ENCODE assay signal across 8 cellular contexts in the genomic region with DNA sequence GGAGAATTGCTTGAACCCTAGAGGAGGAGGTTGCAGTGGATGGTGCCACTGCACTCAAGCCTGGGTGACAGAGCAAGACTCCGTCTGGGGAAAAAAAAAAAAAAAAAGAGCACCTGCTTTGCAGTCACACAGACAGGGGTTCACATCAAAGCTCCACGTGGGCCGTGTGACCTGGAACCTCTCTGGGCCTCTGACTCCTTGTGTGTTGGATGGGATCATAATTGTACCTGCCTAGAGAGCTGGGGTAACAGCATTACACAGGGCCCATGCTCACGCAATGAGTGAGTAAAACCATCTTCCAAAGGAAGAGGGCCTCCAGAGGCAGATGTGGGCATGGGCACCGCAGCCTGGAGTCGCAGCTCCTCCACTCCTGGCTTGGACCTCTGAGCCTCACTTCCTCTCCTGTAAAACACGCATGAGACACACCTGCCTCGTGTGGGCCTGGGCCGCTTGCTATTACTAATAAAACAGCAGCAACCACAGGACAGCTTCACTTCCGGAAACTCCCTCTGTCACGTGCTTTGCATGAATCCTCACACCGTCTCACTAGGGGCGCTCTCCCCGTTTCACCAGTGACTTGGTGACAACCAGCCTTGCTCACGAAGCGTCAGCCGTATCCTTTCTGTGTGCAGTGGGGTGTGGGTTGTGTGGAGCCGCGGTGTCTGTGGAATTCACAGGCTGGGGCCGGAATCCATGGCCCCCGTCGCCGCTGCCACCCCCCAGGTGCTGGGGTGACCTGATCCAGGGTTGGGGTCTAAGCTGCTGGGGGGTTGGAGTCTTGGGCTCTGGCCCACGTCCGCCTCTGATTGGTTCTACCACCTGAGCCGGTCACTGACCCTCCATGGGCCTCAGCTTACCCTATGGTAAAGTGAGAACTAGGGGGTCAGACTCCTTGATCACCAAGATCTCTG. TPM values are rescaled to one million over a fixed set of nuclear protein-coding genes. Genes with fewer than 3 reads are reported as not detected.
DNase-seq lines count a peak whose midpoint lies in the region; ATAC-seq and TF ChIP-seq lines count a peak whose summit lies in the region.
"Not testable (repeated sequence)": the region's sequence is repeated elsewhere in the genome, so short reads cannot be mapped to it uniquely, and the experiment has no call there.

No MANE protein-coding gene starts in this region.

- H3K36me3 ChIP-seq in OCI-LY1 (ENCODE audit: insufficient read depth, low read length) = not testable (repeated sequence)

- H3K9me2 ChIP-seq in OCI-LY1 (ENCODE audit: low read depth, low read length) = not testable (repeated sequence)

- ATAC-seq in GM21390 (IDR thresholded peaks at IDR 0.05; ENCODE audit: unreplicated experiment) (peak; percentile 94), HG03521 (IDR thresholded peaks at IDR 0.05; ENCODE audit: unreplicated experiment) (peak; percentile 91)

- DNase-seq in EH (ENCODE audit: low read depth) (peak; percentile 72), epithelial cell of prostate (ENCODE audit: low read depth, low spot score) (peak; percentile 63), myocyte (ENCODE audit: low read depth) (peak; percentile 77)
- DNase-seq in activated CD8-positive, alpha-beta memory T cell treated with anti-CD3 and anti-CD28 coated beads, Interleukin-2, amount 50 U/mL, for 1 hour (ENCODE audit: extremely low read depth) = peak; percentile 82
- DNase-seq in stimulated activated CD8-positive, alpha-beta memory T cell treated with anti-CD3 and anti-CD28 coated beads, Interleukin-4, amount 100 ng/mL, for 48 hours = peak; percentile 87

- H2AFZ ChIP-seq in OCI-LY1 (ENCODE audit: low read length) = peak overlapping the region; percentile 26; the same call in 1 of the 2 replicates

- H3F3A ChIP-seq in OCI-LY1 (ENCODE audit: insufficient read depth, low read length) = not testable (repeated sequence)

- H3K4me1 ChIP-seq in OCI-LY1 (ENCODE audit: insufficient read depth, low read length, severe bottlenecking) = peaks cover 14% of the 10 kb centered on the region

- peak overlapping the region; percentile 39; the same call in 1 of the 2 replicates for H3K9ac ChIP-seq in OCI-LY1 (ENCODE audit: low read length)

- H3K79me2 ChIP-seq in OCI-LY1 (ENCODE audit: insufficient read depth, low read length) = not testable (repeated sequence)

- peak overlapping the region; percentile 57 for H3K4me2 ChIP-seq in OCI-LY1 (ENCODE audit: low read length)

- H3K9me3 ChIP-seq in OCI-LY1 (ENCODE audit: low read length) = not testable (repeated sequence)

- not testable (repeated sequence) for H3K27me3 ChIP-seq in OCI-LY1 (ENCODE audit: insufficient read depth, low read length)

- TF ChIP-seq CTCF in OCI-LY1 (IDR thresholded peaks at IDR 0.05; ENCODE audit: low read length) = peak; percentile 85

- not testable (repeated sequence) for H4K20me1 ChIP-seq in OCI-LY1 (ENCODE audit: insufficient read depth, low read length)

- H3K4me3 ChIP-seq in OCI-LY1 (ENCODE audit: low read depth, low read length, poor library complexity, severe bottlenecking) = peak overlapping the region; percentile 46

- H3K27ac ChIP-seq in OCI-LY1 (ENCODE audit: low read depth, low read length, poor library complexity, severe bottlenecking) (peak overlapping the region; percentile 63), epithelial cell of prostate (peak overlapping the region; percentile 84)

RNA-seq across cellular contexts. Expression of gene BMP8B, which starts 10.4 kb away (rescaled TPM):
- 4.1 and 5.0 TPM in 2 replicates for total RNA-seq in myocyte
- 2.7 TPM for polyA plus RNA-seq in myocyte (2012)

RNA-seq across cellular contexts. Expression of gene OXCT2, which starts 28.0 kb away (rescaled TPM):
- 0.16 and 0.88 TPM in 2 replicates for total RNA-seq in myocyte
- polyA plus RNA-seq in myocyte (2012) = 0.39 TPM

Comparison
In these comparisons a context has a peak if more than half of its experiments do, and no peak if none do; other contexts are left out.
1. Peak in every context shown above with its lines: DNase-seq, ATAC-seq, H3K4me3 ChIP-seq and H3K27ac ChIP-seq.